ENCODE assay signal across 8 cellular contexts in the genomic region with DNA sequence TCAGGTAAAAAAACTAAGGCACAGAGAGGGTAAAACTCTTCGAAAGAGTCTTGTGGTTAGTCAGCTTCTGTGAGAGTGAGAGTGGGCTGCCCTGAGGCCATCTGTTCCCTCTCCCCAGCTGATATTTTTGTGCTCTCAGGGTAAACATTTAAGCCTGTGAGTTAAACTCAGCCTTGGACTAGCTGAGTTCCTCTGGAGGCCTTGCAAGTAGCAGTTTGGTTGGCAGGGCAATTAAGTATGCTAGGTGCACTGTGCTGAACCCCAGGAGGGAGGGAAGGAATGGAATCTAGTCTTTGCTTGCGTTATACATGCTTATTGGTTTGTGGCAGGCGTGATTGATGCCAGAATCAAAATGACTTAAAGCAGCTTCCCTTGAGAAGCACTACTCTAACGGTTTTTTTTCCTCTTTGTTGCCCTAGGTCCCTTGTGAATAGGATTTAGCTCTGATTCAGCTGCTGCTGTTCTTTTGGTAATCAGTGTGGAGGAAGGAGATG.
DNase-seq lines count a peak whose midpoint lies in the region; ATAC-seq and TF ChIP-seq lines count a peak whose summit lies in the region.

No MANE protein-coding gene starts in this region.

- no peak overlapping the region for H2AFZ ChIP-seq in neural progenitor cell (replicated peaks)

- no peak overlapping the region for H3K27ac ChIP-seq in neural progenitor cell
- H3K27ac ChIP-seq in uterus = no peak overlapping the region

- H3K27me3 Mint-ChIP-seq in neural progenitor cell (ENCODE audit: insufficient read depth, low read depth) = no peaks in the 10 kb centered on the region
- peaks cover 5% of the 10 kb centered on the region for H3K27me3 Mint-ChIP-seq in activated naive CD4-positive, alpha-beta T cell treated with anti-CD3 and anti-CD28 coated beads for 36 hours (ENCODE audit: low read depth)

- no peaks in the 10 kb centered on the region for H3K36me3 Mint-ChIP-seq in neural progenitor cell
- H3K36me3 Mint-ChIP-seq in activated naive CD4-positive, alpha-beta T cell treated with anti-CD3 and anti-CD28 coated beads for 36 hours (ENCODE audit: low read depth) = no peaks in the 10 kb centered on the region

- ATAC-seq in GM18867 (IDR thresholded peaks at IDR 0.05; ENCODE audit: unreplicated experiment) (peak; percentile 76), HG02610 (IDR thresholded peaks at IDR 0.05; ENCODE audit: unreplicated experiment) (peak; percentile 37)

- no peak overlapping the region for H3K9ac ChIP-seq in neural progenitor cell

- H3K27me3 ChIP-seq in neural progenitor cell (no peaks in the 10 kb centered on the region), uterus (no peaks in the 10 kb centered on the region)

- intact Hi-C loops in activated naive CD4-positive, alpha-beta T cell treated with anti-CD3 and anti-CD28 coated beads for 36 hours (cut with micrococcal nuclease) = loop anchor here (5.0 kb wide), 1 partner anchor 136 kb away; no protein-coding TSS in a partner anchor
- intact Hi-C loops in uterus (cut with DNase I; ENCODE audit: low total_unique reads) = no loop called here

- peak overlapping the region; percentile 90 for H3K27ac Mint-ChIP-seq in neural progenitor cell
- H3K27ac Mint-ChIP-seq in activated naive CD4-positive, alpha-beta T cell treated with anti-CD3 and anti-CD28 coated beads for 36 hours = no peak overlapping the region

- peak overlapping the region; percentile 61 for H3K4me3 Mint-ChIP-seq in neural progenitor cell
- H3K4me3 Mint-ChIP-seq in activated naive CD4-positive, alpha-beta T cell treated with anti-CD3 and anti-CD28 coated beads for 36 hours = no peak overlapping the region

- DNase-seq in NCI-H2171 treated with DMSO at 0.1 percent for 48 hours (lab: John Stamatoyannopoulos, UW) = peak; percentile 98
- peak; percentile 67 for DNase-seq in neural progenitor cell (ENCODE audit: low spot score)
- no peak for DNase-seq in activated naive CD4-positive, alpha-beta T cell treated with anti-CD3 and anti-CD28 coated beads for 36 hours
- DNase-seq in NCI-H510A treated with DMSO at 0.1 percent for 48 hours (lab: John Stamatoyannopoulos, UW) = no peak
- no peak for DNase-seq in KG1 (lab: John Stamatoyannopoulos, UW)
- no peak for DNase-seq in uterus

- CTCF ChIA-PET in activated naive CD4-positive, alpha-beta T cell treated with anti-CD3 and anti-CD28 coated beads for 36 hours (lab: Charles Lee) = interaction anchor here (0.6 kb wide), 1 partner anchor 298 kb away, joined by 6 read pairs; no protein-coding TSS in a partner anchor

- H3K9me3 ChIP-seq in neural progenitor cell (ENCODE audit: low read depth) (no peaks in the 10 kb centered on the region), uterus (no peaks in the 10 kb centered on the region)

- peaks cover 23% of the 10 kb centered on the region for H3F3A ChIP-seq in neural progenitor cell (ENCODE audit: low read depth)

- no peaks in the 10 kb centered on the region for H3K36me3 ChIP-seq in neural progenitor cell
- no peaks in the 10 kb centered on the region for H3K36me3 ChIP-seq in uterus

- peaks cover 42% of the 10 kb centered on the region for H3K4me1 ChIP-seq in neural progenitor cell
- H3K4me1 ChIP-seq in uterus = peaks cover 0 to 7% of the 10 kb centered on the region in 2 donors

- TF ChIP-seq POLR2A in uterus (IDR thresholded peaks at IDR 0.05) = no peak

- H4K20me1 ChIP-seq in neural progenitor cell (ENCODE audit: low read depth) = peaks cover 35% of the 10 kb centered on the region

- H3K4me1 Mint-ChIP-seq in neural progenitor cell = peaks cover 63% of the 10 kb centered on the region
- peaks cover 16% of the 10 kb centered on the region for H3K4me1 Mint-ChIP-seq in activated naive CD4-positive, alpha-beta T cell treated with anti-CD3 and anti-CD28 coated beads for 36 hours (ENCODE audit: low read depth)

- no peaks in the 10 kb centered on the region for H3K9me3 Mint-ChIP-seq in neural progenitor cell
- no peaks in the 10 kb centered on the region for H3K9me3 Mint-ChIP-seq in activated naive CD4-positive, alpha-beta T cell treated with anti-CD3 and anti-CD28 coated beads for 36 hours

- H3K4me2 ChIP-seq in neural progenitor cell = peak overlapping the region; percentile 57

- TF ChIP-seq CTCF in neural progenitor cell (IDR thresholded peaks at IDR 0.05) (no peak), uterus (IDR thresholded peaks at IDR 0.05) (no peak)

- H3K4me3 ChIP-seq in neural progenitor cell (peak overlapping the region; percentile 2), uterus (no peak overlapping the region)

- H3K79me2 ChIP-seq in neural progenitor cell (ENCODE audit: low read depth) = no peaks in the 10 kb centered on the region

Comparison
In these comparisons a context has a peak if more than half of its experiments do, and no peak if none do; other contexts are left out.
1. DNase-seq: peak in NCI-H2171 treated with DMSO at 0.1 percent for 48 hours (single experiment) and neural progenitor cell (single experiment); none in activated naive CD4-positive, alpha-beta T cell treated with anti-CD3 and anti-CD28 coated beads for 36 hours (single experiment), NCI-H510A treated with DMSO at 0.1 percent for 48 hours (single experiment), KG1 (single experiment) and uterus (0 of 2).